In genomic region chr20:51386586-51386985, GRCh38 we compare ENCODE assay signal across 1 cellular context.
TF ChIP-seq lines count a peak whose summit lies in the region.

No MANE protein-coding gene starts in this region.

TF ChIP-seq in GM23338, 12 proteins besides CTCF, POLR2A, EP300 and RAD21:
- TF ChIP-seq ZNF462 (CRISPR knock-in tag; IDR thresholded peaks at IDR 0.05) (no peak), CREB1 (CRISPR knock-in tag; IDR thresholded peaks at IDR 0.05; ENCODE audit: low read depth) (no peak), EZH2phosphoT487 (IDR thresholded peaks at IDR 0.05; ENCODE audit: unreplicated experiment) (no peak), POLR2AphosphoS5 (IDR thresholded peaks at IDR 0.05; ENCODE audit: low read depth) (no peak), EZH2 (IDR thresholded peaks at IDR 0.05; ENCODE audit: low read depth, unreplicated experiment) (no peak), JUNB (IDR thresholded peaks at IDR 0.05; ENCODE audit: unreplicated experiment) (no peak), STAT1 (IDR thresholded peaks at IDR 0.05; ENCODE audit: unreplicated experiment) (no peak), ZNF331 (CRISPR knock-in tag; IDR thresholded peaks at IDR 0.05; ENCODE audit: low read depth) (no peak), ZNF114 (CRISPR knock-in tag; IDR thresholded peaks at IDR 0.05) (no peak), NANOG (IDR thresholded peaks at IDR 0.05; ENCODE audit: borderline replicate concordance) (no peak)
- TF ChIP-seq, protein P1, sequence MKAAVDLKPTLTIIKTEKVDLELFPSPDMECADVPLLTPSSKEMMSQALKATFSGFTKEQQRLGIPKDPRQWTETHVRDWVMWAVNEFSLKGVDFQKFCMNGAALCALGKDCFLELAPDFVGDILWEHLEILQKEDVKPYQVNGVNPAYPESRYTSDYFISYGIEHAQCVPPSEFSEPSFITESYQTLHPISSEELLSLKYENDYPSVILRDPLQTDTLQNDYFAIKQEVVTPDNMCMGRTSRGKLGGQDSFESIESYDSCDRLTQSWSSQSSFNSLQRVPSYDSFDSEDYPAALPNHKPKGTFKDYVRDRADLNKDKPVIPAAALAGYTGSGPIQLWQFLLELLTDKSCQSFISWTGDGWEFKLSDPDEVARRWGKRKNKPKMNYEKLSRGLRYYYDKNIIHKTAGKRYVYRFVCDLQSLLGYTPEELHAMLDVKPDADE (IDR thresholded peaks at IDR 0.05): no peak
- TF ChIP-seq, protein P2, sequence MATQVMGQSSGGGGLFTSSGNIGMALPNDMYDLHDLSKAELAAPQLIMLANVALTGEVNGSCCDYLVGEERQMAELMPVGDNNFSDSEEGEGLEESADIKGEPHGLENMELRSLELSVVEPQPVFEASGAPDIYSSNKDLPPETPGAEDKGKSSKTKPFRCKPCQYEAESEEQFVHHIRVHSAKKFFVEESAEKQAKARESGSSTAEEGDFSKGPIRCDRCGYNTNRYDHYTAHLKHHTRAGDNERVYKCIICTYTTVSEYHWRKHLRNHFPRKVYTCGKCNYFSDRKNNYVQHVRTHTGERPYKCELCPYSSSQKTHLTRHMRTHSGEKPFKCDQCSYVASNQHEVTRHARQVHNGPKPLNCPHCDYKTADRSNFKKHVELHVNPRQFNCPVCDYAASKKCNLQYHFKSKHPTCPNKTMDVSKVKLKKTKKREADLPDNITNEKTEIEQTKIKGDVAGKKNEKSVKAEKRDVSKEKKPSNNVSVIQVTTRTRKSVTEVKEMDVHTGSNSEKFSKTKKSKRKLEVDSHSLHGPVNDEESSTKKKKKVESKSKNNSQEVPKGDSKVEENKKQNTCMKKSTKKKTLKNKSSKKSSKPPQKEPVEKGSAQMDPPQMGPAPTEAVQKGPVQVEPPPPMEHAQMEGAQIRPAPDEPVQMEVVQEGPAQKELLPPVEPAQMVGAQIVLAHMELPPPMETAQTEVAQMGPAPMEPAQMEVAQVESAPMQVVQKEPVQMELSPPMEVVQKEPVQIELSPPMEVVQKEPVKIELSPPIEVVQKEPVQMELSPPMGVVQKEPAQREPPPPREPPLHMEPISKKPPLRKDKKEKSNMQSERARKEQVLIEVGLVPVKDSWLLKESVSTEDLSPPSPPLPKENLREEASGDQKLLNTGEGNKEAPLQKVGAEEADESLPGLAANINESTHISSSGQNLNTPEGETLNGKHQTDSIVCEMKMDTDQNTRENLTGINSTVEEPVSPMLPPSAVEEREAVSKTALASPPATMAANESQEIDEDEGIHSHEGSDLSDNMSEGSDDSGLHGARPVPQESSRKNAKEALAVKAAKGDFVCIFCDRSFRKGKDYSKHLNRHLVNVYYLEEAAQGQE (IDR thresholded peaks at IDR 0.05; ENCODE audit: unreplicated experiment): no peak
